In the genomic region with DNA sequence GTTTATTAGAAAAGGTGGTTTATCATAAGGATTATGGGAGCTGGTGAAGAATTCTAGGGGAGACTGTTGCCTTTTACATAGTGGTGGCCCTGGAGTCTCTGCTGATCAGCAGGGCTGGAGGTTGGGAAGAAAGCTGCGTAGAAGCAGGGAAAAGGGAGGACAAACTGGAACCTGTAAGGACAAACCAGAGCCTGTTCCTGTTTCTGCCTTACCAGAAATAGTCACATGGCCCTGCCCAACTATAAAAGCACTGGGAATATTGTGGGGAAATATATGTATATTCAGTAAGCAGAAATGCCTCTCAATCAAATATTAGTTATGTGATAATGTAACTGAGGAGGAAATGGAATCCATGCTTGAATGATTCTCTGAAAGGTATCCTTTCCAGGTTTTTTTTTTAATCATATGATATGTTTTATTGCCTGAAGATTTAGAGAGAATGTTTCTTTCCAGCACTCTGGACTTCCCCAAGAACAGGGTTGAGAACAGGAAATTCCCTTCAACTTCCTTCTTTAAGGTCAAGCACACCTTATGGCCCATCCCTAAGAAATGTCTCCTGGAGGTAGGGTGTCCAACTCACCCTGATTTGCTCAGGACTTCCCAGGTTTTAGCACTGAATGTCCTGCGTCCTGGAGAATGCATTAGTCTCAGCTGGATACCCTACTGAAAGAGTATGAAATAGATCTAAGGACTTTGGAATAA, we compare ENCODE assay signal across 29 cellular contexts. TPM values are rescaled to one million over a fixed set of nuclear protein-coding genes. Genes with fewer than 3 reads are reported as not detected.
"Had no signal": no experiment of that assay in that cellular context is flagged by ENCODE, and none has a peak within 500 bp of the region (broad histone marks: within the 10 kb centered on the region; RNA-seq: fewer than 3 reads in every experiment).

No MANE protein-coding gene starts in this region.

- H2AFZ ChIP-seq: hepatocyte had no signal

- H3K27ac Mint-ChIP-seq: natural killer cell; stimulated activated effector memory CD8-positive, alpha-beta T cell treated with anti-CD3 and anti-CD28 coated beads, Interleukin-12 subunit alpha, Interleukin-12 subunit beta, amount 100 ng/mL, for 72 hours; stimulated activated naive CD8-positive, alpha-beta T cell treated with anti-CD3 and anti-CD28 coated beads, Interleukin-15, Interleukin-2, amounts not matched to agents 100 ng/mL and 50 ng/mL, for 24 hours had no signal

- FAIRE-seq: pancreas, urothelium cell line had no signal

- H3K9me3 ChIP-seq: heart right ventricle, left lung, lower lobe of right lung, pancreas, prostate gland, spleen, suprapubic skin, thoracic aorta, tibial artery, upper lobe of right lung had no signal

- H3K27me3 Mint-ChIP-seq: naive B cell had no signal

- H3K36me3 Mint-ChIP-seq: naive B cell; natural killer cell; stimulated activated effector memory CD8-positive, alpha-beta T cell treated with anti-CD3 and anti-CD28 coated beads, Interleukin-12 subunit alpha, Interleukin-12 subunit beta, amount 100 ng/mL, for 72 hours had no signal

- H3K36me3 ChIP-seq: left lung, lower lobe of right lung, pancreas, prostate gland, spleen, suprapubic skin, thoracic aorta, upper lobe of right lung had no signal

- DNase-seq: heart right ventricle; islet precursor cell; kidney glomerular epithelial cell; left cardiac atrium; left lung; lower lobe of right lung; mammary epithelial cell; mesenchymal stem cell; naive B cell; natural killer cell; pancreas; posterior cingulate gyrus; retina; right cardiac atrium; spleen; stimulated activated CD4-positive, alpha-beta T cell treated with anti-CD3 and anti-CD28 coated beads, Interleukin-4, amount 100 ng/mL, for 24 hours; stimulated activated naive CD4-positive, alpha-beta T cell; tibial artery; trophoblast cell; upper lobe of right lung had no signal

- H3K9me3 Mint-ChIP-seq: natural killer cell; stimulated activated effector memory CD8-positive, alpha-beta T cell treated with anti-CD3 and anti-CD28 coated beads, Interleukin-12 subunit alpha, Interleukin-12 subunit beta, amount 100 ng/mL, for 72 hours; stimulated activated naive CD8-positive, alpha-beta T cell treated with anti-CD3 and anti-CD28 coated beads, Interleukin-15, Interleukin-2, amounts not matched to agents 100 ng/mL and 50 ng/mL, for 24 hours had no signal

- H3K27ac ChIP-seq: heart right ventricle, hepatocyte, left lung, lower lobe of right lung, pancreas, prostate gland, skin epidermis, spleen, suprapubic skin, thoracic aorta, tibial artery, upper lobe of right lung had no signal

- H3K4me3 Mint-ChIP-seq: naive B cell; natural killer cell; stimulated activated effector memory CD8-positive, alpha-beta T cell treated with anti-CD3 and anti-CD28 coated beads, Interleukin-12 subunit alpha, Interleukin-12 subunit beta, amount 100 ng/mL, for 72 hours; stimulated activated naive CD8-positive, alpha-beta T cell treated with anti-CD3 and anti-CD28 coated beads, Interleukin-15, Interleukin-2, amounts not matched to agents 100 ng/mL and 50 ng/mL, for 24 hours had no signal

- H3K4me2 ChIP-seq: hepatocyte had no signal

- H3K27me3 ChIP-seq: heart right ventricle, hepatocyte, left lung, pancreas, spleen, suprapubic skin, tibial artery, upper lobe of right lung had no signal

- H3K4me3 ChIP-seq: heart right ventricle, hepatocyte, left lung, lower lobe of right lung, pancreas, prostate gland, skin epidermis, spleen, suprapubic skin, thoracic aorta, tibial artery, upper lobe of right lung had no signal

- H3K4me1 ChIP-seq: left lung, lower lobe of right lung, pancreas, prostate gland, spleen, suprapubic skin, tibial artery, upper lobe of right lung had no signal

- ATAC-seq: heart right ventricle, left cardiac atrium, left lung, lower lobe of right lung, pancreas, right cardiac atrium, sciatic nerve, upper lobe of right lung had no signal

- H3K4me1 Mint-ChIP-seq: natural killer cell had no signal

- H3K79me2 ChIP-seq: hepatocyte had no signal

RNA-seq across cellular contexts. Expression of gene SCUBE2, which starts 33.9 kb away (rescaled TPM):
- total RNA-seq: natural killer cell had no signal
